In genomic region chr7:133364959-133365680, GRCh38 we compare ENCODE assay signal across 12 cellular contexts.
DNase-seq lines count a peak whose midpoint lies in the region; TF ChIP-seq lines count a peak whose summit lies in the region.
"Had no signal": no experiment of that assay in that cellular context is flagged by ENCODE, and none has a peak within 500 bp of the region (broad histone marks: within the 10 kb centered on the region; RNA-seq: fewer than 3 reads in every experiment).

No MANE protein-coding gene starts in this region.

- H3K9me3 Mint-ChIP-seq in H9 = peaks cover 6 to 8% of the 10 kb centered on the region in 2 experiments; a peak in 3 of 5 replicates

- no peak overlapping the region for H2BK5ac ChIP-seq in H9 (ENCODE audit: insufficient read length, low read length)

- no CpG with 5 or more reads among the region's 3 CpGs for WGBS in H9 (ENCODE audit: extremely low coverage, insufficient read length, low lambda C conversion rate)

- TF ChIP-seq CTCF in H9 (conservative IDR thresholded peaks at IDR 0.05) = no peak

- H4K5ac ChIP-seq in H9 (ENCODE audit: insufficient read length, low read depth, low read length) = no peak overlapping the region

- H2BK15ac ChIP-seq in H9 (ENCODE audit: low read depth, low read length) = no peak overlapping the region

- no peak overlapping the region for H2AK5ac ChIP-seq in H9 (ENCODE audit: insufficient read length, low read length)

- H3K27ac ChIP-seq in ACC112 (ENCODE audit: low read depth, low read length) (peak overlapping the region; percentile 75), Karpas-422 (ENCODE audit: low read length) (no peak overlapping the region), H9 (ENCODE audit: insufficient read length, low read depth, low read length) (no peak overlapping the region)
- H3K27ac ChIP-seq: RWPE1, skin epidermis had no signal

- H3K27me3 Mint-ChIP-seq in H9 (ENCODE audit: low read depth) = no peaks in the 10 kb centered on the region

- H3K14ac ChIP-seq in H9 (ENCODE audit: insufficient read depth, low read length) = no peak overlapping the region

- H2BK120ac ChIP-seq in H9 (ENCODE audit: low read depth, low read length, poor library complexity, severe bottlenecking) = no peak overlapping the region

- H3K23ac ChIP-seq in H9 (ENCODE audit: insufficient read length, low read depth, low read length) = no peak overlapping the region

- H3K27me3 ChIP-seq in ACC112 (ENCODE audit: insufficient read depth, low read length) = no peaks in the 10 kb centered on the region
- no peaks in the 10 kb centered on the region for H3K27me3 ChIP-seq in Karpas-422 (ENCODE audit: low read length)
- H3K27me3 ChIP-seq in H9 (ENCODE audit: insufficient read depth, low read length) = no peaks in the 10 kb centered on the region

- no peaks in the 10 kb centered on the region for H3K23me2 ChIP-seq in H9 (ENCODE audit: insufficient read length, low read depth, low read length, poor library complexity, severe bottlenecking)

- H3K18ac ChIP-seq in H9 (ENCODE audit: insufficient read length, low read depth, low read length) = no peak overlapping the region

- no peaks in the 10 kb centered on the region for H3K79me1 ChIP-seq in H9 (ENCODE audit: insufficient read depth, low read depth, low read length, poor library complexity, severe bottlenecking)

- H4K91ac ChIP-seq in H9 (ENCODE audit: insufficient read length, low read depth, low read length) = no peak overlapping the region

- no peaks in the 10 kb centered on the region for H3K9me2 ChIP-seq in Karpas-422 (replicated peaks; ENCODE audit: insufficient read depth, low read length)

- H2BK12ac ChIP-seq in H9 (ENCODE audit: insufficient read length, low read depth, low read length) = no peak overlapping the region

- no peak overlapping the region for H3K56ac ChIP-seq in H9 (ENCODE audit: insufficient read length, low read depth, low read length)

- no peak overlapping the region for H2BK20ac ChIP-seq in H9 (ENCODE audit: low read depth, low read length, poor library complexity, severe bottlenecking)

- no peak overlapping the region for H3K4me3 Mint-ChIP-seq in H9

- peaks cover 11 to 17% (median 14%) of the 10 kb centered on the region in 3 experiments for H3K36me3 Mint-ChIP-seq in H9 (ENCODE audit: insufficient read depth in 1 of 3, low read depth in 3 of 3)

- H3K9me3 ChIP-seq in Karpas-422 (ENCODE audit: low read length) = no peaks in the 10 kb centered on the region
- no peaks in the 10 kb centered on the region for H3K9me3 ChIP-seq in H9 (ENCODE audit: control insufficient read depth, low read depth, low read length)

- no peak overlapping the region for H4K8ac ChIP-seq in H9 (replicated peaks; ENCODE audit: insufficient read length, low read depth, low read length)

- H2AFZ ChIP-seq in ACC112 (ENCODE audit: low read length, unreplicated experiment) = no peak overlapping the region
- H2AFZ ChIP-seq in Karpas-422 (ENCODE audit: low read length) = no peak overlapping the region
- H2AFZ ChIP-seq in H9 (ENCODE audit: low read length) = no peak overlapping the region

- H3K4me1 ChIP-seq in ACC112 (ENCODE audit: control insufficient read depth, insufficient read depth, low read length, unreplicated experiment) (peaks cover 18% of the 10 kb centered on the region), Karpas-422 (ENCODE audit: low read length) (peaks cover 8% of the 10 kb centered on the region), H9 (ENCODE audit: insufficient read depth, low read length) (peaks cover 4% of the 10 kb centered on the region)

- peak overlapping the region in 1 of 3 experiments; percentile 44; a peak in 1 of 7 replicates for H3K27ac Mint-ChIP-seq in H9

- H3K36me3 ChIP-seq in ACC112 (ENCODE audit: insufficient read depth, low read length) (peaks cover 6% of the 10 kb centered on the region), Karpas-422 (ENCODE audit: insufficient read depth, low read length) (no peaks in the 10 kb centered on the region)

- H3K4me3 ChIP-seq in ACC112 (ENCODE audit: low read depth, low read length) = no peak overlapping the region
- H3K4me3 ChIP-seq in Karpas-422 (ENCODE audit: low read length) = no peak overlapping the region
- H3K4me3 ChIP-seq: skin epidermis had no signal

- no peak overlapping the region for H3K4ac ChIP-seq in H9 (ENCODE audit: low read depth, low read length)

- H3K79me2 ChIP-seq in ACC112 (ENCODE audit: control insufficient read depth, insufficient read depth, low read length, unreplicated experiment) (peaks cover 3% of the 10 kb centered on the region), Karpas-422 (ENCODE audit: low read length) (no peaks in the 10 kb centered on the region), H9 (ENCODE audit: insufficient read depth, low read length) (no peaks in the 10 kb centered on the region)

- H4K20me1 ChIP-seq in Karpas-422 (ENCODE audit: insufficient read depth, low read depth, low read length) (0 out of 2 replicates have a peak, but pooled peaks cover 3% of the 10 kb centered on the region), H9 (ENCODE audit: control insufficient read depth, insufficient read depth, insufficient read length) (no peaks in the 10 kb centered on the region)

- no peak for DNase-seq in Karpas-422
- DNase-seq in cerebellum (ENCODE audit: low spot score) = peak; percentile 26
- DNase-seq in lung microvascular endothelial cell (ENCODE audit: low read depth in 2 of 2) = peak; percentile 12 to 87
- DNase-seq in NAMALWA (ENCODE audit: low spot score) = no peak
- DNase-seq in 8988T = no peak
- no peak for DNase-seq in H9
- no peak for DNase-seq in activated CD8-positive, alpha-beta memory T cell treated with anti-CD3 and anti-CD28 coated beads, Interleukin-2, amount 50 U/mL, for 48 hours
- DNase-seq: activated CD4-positive, alpha-beta T cell treated with anti-CD3 and anti-CD28 coated beads for 1 hour; activated gamma-delta T cell treated with Interleukin-2 at 50 U/mL for 16 hours had no signal

- H3T11ph ChIP-seq in H9 (ENCODE audit: low read length) = no peak overlapping the region

- H3K4me1 Mint-ChIP-seq in H9 = peaks cover 9 to 18% of the 10 kb centered on the region in 2 experiments

- H3K9ac ChIP-seq in Karpas-422 (ENCODE audit: low read length) (no peak overlapping the region), H9 (ENCODE audit: extremely low read depth, insufficient read length, low read length) (no peak overlapping the region)

- H3K4me2 ChIP-seq in Karpas-422 (ENCODE audit: low read depth, low read length, poor library complexity, severe bottlenecking) (peak overlapping the region; percentile 24), H9 (ENCODE audit: insufficient read depth, insufficient read length, low read length) (no peak overlapping the region)

Comparison
In these comparisons a context has a peak if more than half of its experiments do, and no peak if none do; other contexts are left out.
1. DNase-seq: peak in cerebellum (single experiment) and lung microvascular endothelial cell (2 of 2); none in Karpas-422 (single experiment), NAMALWA (single experiment), 8988T (single experiment), H9 (single experiment) and activated CD8-positive, alpha-beta memory T cell treated with anti-CD3 and anti-CD28 coated beads, Interleukin-2, amount 50 U/mL, for 48 hours (single experiment).